In the genomic region with DNA sequence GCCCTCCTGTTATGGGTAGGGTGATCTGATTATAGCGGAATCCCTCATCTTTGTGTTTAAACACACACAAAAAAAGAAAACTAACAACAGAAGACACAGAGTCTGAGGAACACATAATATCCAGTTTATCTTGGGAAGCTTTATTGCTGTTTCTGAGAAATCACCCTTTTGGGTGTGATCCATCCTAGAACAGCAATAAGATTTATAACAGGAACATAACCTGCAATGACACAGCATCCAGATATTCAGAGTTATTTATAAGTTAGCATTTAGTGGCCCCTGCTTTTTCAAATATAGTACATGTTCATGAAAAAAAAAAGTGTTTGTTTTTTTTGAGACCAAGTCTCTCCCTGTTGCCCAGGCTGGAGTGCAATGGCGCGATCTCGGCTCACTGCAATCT, we compare ENCODE assay signal across 22 cellular contexts.
DNase-seq lines count a peak whose midpoint lies in the region; ATAC-seq and TF ChIP-seq lines count a peak whose summit lies in the region.
"Had no signal": no experiment of that assay in that cellular context is flagged by ENCODE, and none has a peak within 500 bp of the region (broad histone marks: within the 10 kb centered on the region; RNA-seq: fewer than 3 reads in every experiment).

No MANE protein-coding gene starts in this region.

- H3K4me1 Mint-ChIP-seq in activated T-helper 2 cell treated with anti-CD3 and anti-CD28 coated beads, Interferon-gamma antibody, Interleukin-2, Interleukin-4, amounts not matched to agents 10 μg/mL and 5 μg/mL and 100 μg/mL, durations not matched to agents 14 hours and 24 hours and 36 hours (ENCODE audit: low read depth), result no peaks in the 10 kb centered on the region
- H3K4me1 Mint-ChIP-seq: B cell; CD8-positive, alpha-beta memory T cell had no signal

- peak overlapping the region; percentile 97 for H2BK120ac ChIP-seq in trophoblast cell (ENCODE audit: insufficient read depth, low read length, poor library complexity)

- peak overlapping the region; percentile 55 for H2AK5ac ChIP-seq in trophoblast cell (ENCODE audit: low read length)

- H3K9me3 ChIP-seq in Peyer's patch (no peaks in the 10 kb centered on the region), hepatocyte (ENCODE audit: low read depth) (no peaks in the 10 kb centered on the region), mucosa of descending colon (no peaks in the 10 kb centered on the region), trophoblast cell (ENCODE audit: insufficient read depth, low read depth, low read length) (no peaks in the 10 kb centered on the region)
- H3K9me3 ChIP-seq: BLaER1 had no signal

- no peaks in the 10 kb centered on the region for H3K9me3 Mint-ChIP-seq in activated T-helper 2 cell treated with anti-CD3 and anti-CD28 coated beads, Interferon-gamma antibody, Interleukin-2, Interleukin-4, amounts not matched to agents 10 μg/mL and 5 μg/mL and 100 μg/mL, durations not matched to agents 14 hours and 24 hours and 36 hours
- H3K9me3 Mint-ChIP-seq: CD4-positive, alpha-beta T cell; CD8-positive, alpha-beta memory T cell; GM23338; H9 had no signal

- H3K36me3 Mint-ChIP-seq in activated T-helper 2 cell treated with anti-CD3 and anti-CD28 coated beads, Interferon-gamma antibody, Interleukin-2, Interleukin-4, amounts not matched to agents 10 μg/mL and 5 μg/mL and 100 μg/mL, durations not matched to agents 14 hours and 24 hours and 36 hours (ENCODE audit: low read depth), result no peaks in the 10 kb centered on the region
- H3K36me3 Mint-ChIP-seq: CD8-positive, alpha-beta memory T cell had no signal

- H2AFZ ChIP-seq in hepatocyte (no peak overlapping the region), trophoblast cell (ENCODE audit: insufficient read depth, low read length, poor library complexity) (no peak overlapping the region)

- no peak overlapping the region for H3K4ac ChIP-seq in trophoblast cell (ENCODE audit: low read depth, low read length)

- H3K4me1 ChIP-seq in Peyer's patch, result peaks cover 0 to 13% (median 0%) of the 10 kb centered on the region in 4 donors
- no peaks in the 10 kb centered on the region for H3K4me1 ChIP-seq in hepatocyte (ENCODE audit: insufficient read depth)
- peaks cover 15% of the 10 kb centered on the region for H3K4me1 ChIP-seq in mucosa of descending colon (ENCODE audit: low read depth)
- peaks cover 14 to 17% of the 10 kb centered on the region in 2 experiments for H3K4me1 ChIP-seq in trophoblast cell (ENCODE audit: control insufficient read depth in 1 of 2, insufficient read depth in 2 of 2, low read length in 2 of 2)

- H2BK12ac ChIP-seq in trophoblast cell (ENCODE audit: low read length), result peak overlapping the region; percentile 95

- no peaks in the 10 kb centered on the region for H3K9me2 ChIP-seq in hepatocyte (replicated peaks; ENCODE audit: insufficient read depth)

- H4K12ac ChIP-seq in trophoblast cell (ENCODE audit: low read depth, low read length), result no peak overlapping the region

- no peaks in the 10 kb centered on the region for H3K27me3 Mint-ChIP-seq in activated T-helper 2 cell treated with anti-CD3 and anti-CD28 coated beads, Interferon-gamma antibody, Interleukin-2, Interleukin-4, amounts not matched to agents 10 μg/mL and 5 μg/mL and 100 μg/mL, durations not matched to agents 14 hours and 24 hours and 36 hours (ENCODE audit: low read depth)

- no peak overlapping the region for H3K9ac ChIP-seq in trophoblast cell (ENCODE audit: low read length)
- H3K9ac ChIP-seq: BLaER1 had no signal

- peak overlapping the region; percentile 97 for H4K91ac ChIP-seq in trophoblast cell (ENCODE audit: low read depth, low read length)

- H3K36me3 ChIP-seq in Peyer's patch (peaks cover 0 to 18% (median 0%) of the 10 kb centered on the region in 3 donors), hepatocyte (replicated peaks; ENCODE audit: insufficient read depth, low read depth) (no peaks in the 10 kb centered on the region), mucosa of descending colon (ENCODE audit: low read depth) (no peaks in the 10 kb centered on the region), trophoblast cell (ENCODE audit: control insufficient read depth in 1 of 2, insufficient read depth in 2 of 2, low read length in 2 of 2) (no peaks in the 10 kb centered on the region)
- H3K36me3 ChIP-seq: BLaER1 had no signal

- H3K27ac ChIP-seq in Peyer's patch (peak overlapping the region in 3 of 4 donors; percentile 28 to 80 (median 66)), hepatocyte (peak overlapping the region; percentile 37), trophoblast cell (ENCODE audit: low read depth, low read length) (peak overlapping the region; percentile 82)
- H3K27ac ChIP-seq: 22Rv1, BLaER1, C4-2B had no signal

- no peak for TF ChIP-seq CTCF in Peyer's patch (IDR thresholded peaks at IDR 0.05)
- TF ChIP-seq CTCF in hepatocyte (IDR thresholded peaks at IDR 0.05; ENCODE audit: poor library complexity), result no peak
- TF ChIP-seq CTCF in mucosa of descending colon (IDR thresholded peaks at IDR 0.05), result no peak

- 94% methylated on average over 4 of the region's 4 CpGs for WGBS in hepatocyte (ENCODE audit: low lambda C conversion rate, missing lambda C conversion rate)
- WGBS in trophoblast cell (ENCODE audit: extremely low coverage, insufficient coverage, insufficient read length), result no CpG with 5 or more reads among the region's 4 CpGs

- intact Hi-C loops in mucosa of descending colon (cut with DNase I, micrococcal nuclease), result no loop called here
- intact Hi-C loops in activated T-helper 2 cell treated with anti-CD3 and anti-CD28 coated beads, Interferon-gamma antibody, Interleukin-2, Interleukin-4, amounts not matched to agents 10 μg/mL and 5 μg/mL and 100 μg/mL, durations not matched to agents 14 hours and 24 hours and 36 hours (cut with micrococcal nuclease), result no loop called here

- DNase-seq in Peyer's patch (no peak), hepatocyte (ENCODE audit: low spot score) (no peak), mucosa of descending colon (no peak), trophoblast cell (no peak), CD1c-positive myeloid dendritic cell (ENCODE audit: extremely low spot score) (no peak)
- no peak for DNase-seq in stimulated activated CD4-positive, alpha-beta T cell treated with anti-CD3 and anti-CD28 coated beads, Interleukin-1b, Interleukin-23, amount 100 ng/mL, for 48 hours
- no peak for DNase-seq in activated T-helper 2 cell treated with anti-CD3 and anti-CD28 coated beads, Interferon-gamma antibody, Interleukin-2, Interleukin-4, amounts not matched to agents 10 μg/mL and 5 μg/mL and 100 μg/mL, durations not matched to agents 14 hours and 24 hours and 36 hours (ENCODE audit: low spot score)
- DNase-seq: CD4-positive, alpha-beta T cell; CD8-positive, alpha-beta memory T cell; DMS 273 treated with DMSO at 0.1 percent for 48 hours; DMS79; EL; GDM1; H9 had no signal

- H3K27me3 ChIP-seq in Peyer's patch, result no peaks in the 10 kb centered on the region
- no peaks in the 10 kb centered on the region for H3K27me3 ChIP-seq in hepatocyte
- H3K27me3 ChIP-seq in trophoblast cell (ENCODE audit: insufficient read depth, low read length), result no peaks in the 10 kb centered on the region
- H3K27me3 ChIP-seq: BLaER1 had no signal

- H4K8ac ChIP-seq in trophoblast cell (ENCODE audit: low read depth, low read length), result peak overlapping the region; percentile 79

- peaks cover 36% of the 10 kb centered on the region for H3K79me1 ChIP-seq in trophoblast cell (ENCODE audit: low read length)

- H3K4me3 ChIP-seq in Peyer's patch (no peak overlapping the region), hepatocyte (no peak overlapping the region), mucosa of descending colon (no peak overlapping the region), trophoblast cell (ENCODE audit: low read depth, low read length) (no peak overlapping the region)
- H3K4me3 ChIP-seq: BLaER1, GM12878, GM23338 had no signal

- H3K27ac Mint-ChIP-seq in activated T-helper 2 cell treated with anti-CD3 and anti-CD28 coated beads, Interferon-gamma antibody, Interleukin-2, Interleukin-4, amounts not matched to agents 10 μg/mL and 5 μg/mL and 100 μg/mL, durations not matched to agents 14 hours and 24 hours and 36 hours, result no peak overlapping the region
- H3K27ac Mint-ChIP-seq: B cell; CD4-positive, alpha-beta T cell; CD8-positive, alpha-beta memory T cell; GM23338; H9 had no signal

- ATAC-seq in mucosa of descending colon (peak; percentile 83), HG03139 (IDR thresholded peaks at IDR 0.05; ENCODE audit: unreplicated experiment) (no peak)
- ATAC-seq: GM12878, GM23338, HCT116 had no signal

- H3K79me2 ChIP-seq in hepatocyte, result no peaks in the 10 kb centered on the region
- peaks cover 3% of the 10 kb centered on the region for H3K79me2 ChIP-seq in trophoblast cell (ENCODE audit: control insufficient read depth, insufficient read depth, low read length, poor library complexity)

- peak overlapping the region; percentile 52 for H2BK5ac ChIP-seq in trophoblast cell (ENCODE audit: low read depth, low read length, poor library complexity)

- no peak overlapping the region for H3K4me2 ChIP-seq in hepatocyte
- no peak overlapping the region for H3K4me2 ChIP-seq in trophoblast cell (ENCODE audit: low read length)
- H3K4me2 ChIP-seq: BLaER1, GM23338 had no signal

- TF ChIP-seq POLR2A in Peyer's patch (IDR thresholded peaks at IDR 0.05), result no peak

- no peak overlapping the region for H3K4me3 Mint-ChIP-seq in activated T-helper 2 cell treated with anti-CD3 and anti-CD28 coated beads, Interferon-gamma antibody, Interleukin-2, Interleukin-4, amounts not matched to agents 10 μg/mL and 5 μg/mL and 100 μg/mL, durations not matched to agents 14 hours and 24 hours and 36 hours (ENCODE audit: low read depth)
- H3K4me3 Mint-ChIP-seq: B cell; CD4-positive, alpha-beta T cell; CD8-positive, alpha-beta memory T cell; GM23338; H9 had no signal

- peak overlapping the region; percentile 53 for H3K14ac ChIP-seq in trophoblast cell (ENCODE audit: low read length)

- H4K20me1 ChIP-seq in hepatocyte (ENCODE audit: insufficient read depth, poor library complexity, severe bottlenecking), result no peaks in the 10 kb centered on the region
- H4K20me1 ChIP-seq: BLaER1 had no signal

- no peak overlapping the region for H3K23ac ChIP-seq in trophoblast cell (ENCODE audit: low read length)

- no peak overlapping the region for H3K18ac ChIP-seq in trophoblast cell (ENCODE audit: low read length)
